ENCODE assay signal across 30 cellular contexts in genomic region chr17:15741624-15742023, GRCh38. TPM values are rescaled to one million over a fixed set of nuclear protein-coding genes. Genes with fewer than 3 reads are reported as not detected.
"Had no signal": no experiment of that assay in that cellular context is flagged by ENCODE, and none has a peak within 500 bp of the region (broad histone marks: within the 10 kb centered on the region; RNA-seq: fewer than 3 reads in every experiment).

No MANE protein-coding gene starts in this region.

- H3K4me1 ChIP-seq: colonic mucosa, esophagus squamous epithelium, gastrocnemius medialis, heart right ventricle, left lung, lower lobe of right lung had no signal

- H3K4me3 ChIP-seq: colonic mucosa, esophagus squamous epithelium, gastrocnemius medialis, heart right ventricle, left lung, lower lobe of right lung, mucosa of descending colon had no signal

- ATAC-seq: effector memory CD8-positive, alpha-beta T cell; esophagus mucosa; gastrocnemius medialis; left colon; left lung; left ventricle myocardium superior; lower lobe of right lung; mucosa of descending colon; naive thymus-derived CD8-positive, alpha-beta T cell had no signal

- FAIRE-seq: endometrium, keratinocyte had no signal

- DNase-seq: colonic mucosa; cortex of kidney; effector CD8-positive, alpha-beta T cell; effector memory CD8-positive, alpha-beta T cell; erythroblast; esophagus squamous epithelium; foreskin fibroblast; foreskin melanocyte; gastrocnemius medialis; glutamatergic neuron; head of caudate nucleus; heart right ventricle; hippocampal formation; kidney glomerular epithelial cell; left colon; left lung; left ventricle myocardium superior; lower lobe of right lung; mesenchymal stem cell; mucosa of descending colon; naive B cell; naive thymus-derived CD8-positive, alpha-beta T cell had no signal

- H3K36me3 ChIP-seq: colonic mucosa, esophagus squamous epithelium, gastrocnemius medialis, heart right ventricle, left lung, lower lobe of right lung had no signal

- H3K9me3 ChIP-seq: colonic mucosa, esophagus squamous epithelium, gastrocnemius medialis, heart right ventricle, left lung, lower lobe of right lung, mucosa of descending colon had no signal

- H3K27me3 ChIP-seq: colonic mucosa, gastrocnemius medialis, heart right ventricle, left lung had no signal

- H3K27ac ChIP-seq: colonic mucosa, epithelial cell of prostate, esophagus squamous epithelium, gastrocnemius medialis, heart right ventricle, left lung, lower lobe of right lung had no signal

RNA-seq across cellular contexts. Expression of gene TBC1D26, which starts 9.5 kb away (rescaled TPM):
- total RNA-seq: colonic mucosa, dermis microvascular lymphatic vessel endothelial cell, esophagus mucosa, esophagus squamous epithelium, glomerular endothelial cell, heart right ventricle, left colon, left lung, left ventricle myocardium superior, lower lobe of right lung, lung microvascular endothelial cell, mesenteric fat pad had no signal
- polyA plus RNA-seq: keratinocyte; naive thymus-derived CD8-positive, alpha-beta T cell had no signal
